Comparison of ENCODE assay signal across 1 cellular context in genomic region chr1:230922620-230923019, GRCh38.
TF ChIP-seq lines count a peak whose summit lies in the region.

No MANE protein-coding gene starts in this region.

TF ChIP-seq in HepG2, 621 proteins besides CTCF, POLR2A, EP300 and RAD21:
- TF ChIP-seq SMC3 (IDR thresholded peaks at IDR 0.05; ENCODE audit: low read length) (0 out of 2 replicates have a peak, but pooled peaks have one; percentile 9), STAG1 (CRISPR knock-in tag; IDR thresholded peaks at IDR 0.05) (peak; percentile 36), U2AF1 (optimal IDR thresholded peaks at IDR 0.05; ENCODE audit: low read depth, low read length) (no peak)
TF ChIP-seq in HepG2: peak in this region for 2.
